In genomic region chr9:37876376-37876775, GRCh38 we compare ENCODE assay signal across 28 cellular contexts.
"Had no signal": no experiment of that assay in that cellular context is flagged by ENCODE, and none has a peak within 500 bp of the region (broad histone marks: within the 10 kb centered on the region; RNA-seq: fewer than 3 reads in every experiment).

No MANE protein-coding gene starts in this region.

- H3K27me3 Mint-ChIP-seq: progenitor cell of endocrine pancreas; stimulated activated naive B cell treated with anti-CD40 and anti-IgM and Interleukin-4, amounts not matched to agents 10 μg/mL and 1 μg/mL and 100 μg/mL, for 72 hours; stimulated activated naive CD8-positive, alpha-beta T cell treated with anti-CD3 and anti-CD28 coated beads, Interleukin-15, Interleukin-2, amounts not matched to agents 100 ng/mL and 50 ng/mL, for 24 hours had no signal

- ATAC-seq: psoas muscle; right cardiac atrium; right lobe of liver; stimulated activated effector memory CD8-positive, alpha-beta T cell treated with anti-CD3 and anti-CD28 coated beads, Interleukin-12 subunit alpha, Interleukin-12 subunit beta, amount 100 ng/mL, for 72 hours; stimulated activated naive B cell treated with anti-CD40 and anti-IgM and Interleukin-4, amounts not matched to agents 10 μg/mL and 1 μg/mL and 100 μg/mL, for 72 hours had no signal

- H3K9ac ChIP-seq: neural progenitor cell, parathyroid adenoma had no signal

- H3K36me3 ChIP-seq: neural progenitor cell, ovary, right lobe of liver, thyroid gland had no signal

- H3K4me3 Mint-ChIP-seq: nephron; neural progenitor cell; stimulated activated effector memory CD8-positive, alpha-beta T cell treated with anti-CD3 and anti-CD28 coated beads, Interleukin-12 subunit alpha, Interleukin-12 subunit beta, amount 100 ng/mL, for 72 hours; stimulated activated naive B cell treated with anti-CD40 and anti-IgM and Interleukin-4, amounts not matched to agents 10 μg/mL and 1 μg/mL and 100 μg/mL, for 72 hours; stimulated activated naive CD8-positive, alpha-beta T cell treated with anti-CD3 and anti-CD28 coated beads, Interleukin-15, Interleukin-2, amounts not matched to agents 100 ng/mL and 50 ng/mL, for 24 hours had no signal

- H3K4me1 ChIP-seq: neural progenitor cell, parathyroid adenoma, psoas muscle, right lobe of liver, sigmoid colon, stomach, thyroid gland, tibial nerve, upper lobe of left lung, vagina had no signal

- H3K79me2 ChIP-seq: parathyroid adenoma had no signal

- H3K27ac ChIP-seq: neural progenitor cell, ovary, parathyroid adenoma, psoas muscle, right lobe of liver, sigmoid colon, stomach, thoracic aorta, thyroid gland, tibial nerve, upper lobe of left lung, vagina had no signal

- H3K27me3 ChIP-seq: neural progenitor cell, ovary, right lobe of liver, sigmoid colon, stomach, thyroid gland, tibial nerve, upper lobe of left lung, vagina had no signal

- H3K4me2 ChIP-seq: neural progenitor cell had no signal

- H3K9me3 Mint-ChIP-seq: stimulated activated effector memory CD8-positive, alpha-beta T cell treated with anti-CD3 and anti-CD28 coated beads, Interleukin-12 subunit alpha, Interleukin-12 subunit beta, amount 100 ng/mL, for 72 hours; stimulated activated naive CD8-positive, alpha-beta T cell treated with anti-CD3 and anti-CD28 coated beads, Interleukin-15, Interleukin-2, amounts not matched to agents 100 ng/mL and 50 ng/mL, for 24 hours had no signal

- FAIRE-seq: small intestine, urothelium cell line had no signal

- H3K4me3 ChIP-seq: neural progenitor cell, ovary, psoas muscle, right lobe of liver, sigmoid colon, stomach, thoracic aorta, thyroid gland, tibial nerve, upper lobe of left lung, vagina had no signal

- H3K27ac Mint-ChIP-seq: nephron; neural progenitor cell; progenitor cell of endocrine pancreas; stimulated activated effector memory CD8-positive, alpha-beta T cell treated with anti-CD3 and anti-CD28 coated beads, Interleukin-12 subunit alpha, Interleukin-12 subunit beta, amount 100 ng/mL, for 72 hours; stimulated activated naive B cell treated with anti-CD40 and anti-IgM and Interleukin-4, amounts not matched to agents 10 μg/mL and 1 μg/mL and 100 μg/mL, for 72 hours; stimulated activated naive CD8-positive, alpha-beta T cell treated with anti-CD3 and anti-CD28 coated beads, Interleukin-15, Interleukin-2, amounts not matched to agents 100 ng/mL and 50 ng/mL, for 24 hours had no signal

- H2AFZ ChIP-seq: neural progenitor cell, parathyroid adenoma had no signal

- DNase-seq: occipital lobe; ovary; posterior cingulate gyrus; psoas muscle; right cardiac atrium; right lobe of liver; sigmoid colon; small intestine; stimulated activated CD4-positive, alpha-beta T cell treated with anti-CD3 and anti-CD28 coated beads, Interleukin-15, amount 100 ng/mL, for 24 hours; stimulated activated CD4-positive, alpha-beta T cell treated with anti-CD3 and anti-CD28 coated beads, Interleukin-2, amount 100 ng/mL, for 24 hours; stimulated activated CD4-positive, alpha-beta T cell treated with anti-CD3 and anti-CD28 coated beads, Interleukin-2, amount 100 ng/mL, for 48 hours; stimulated activated CD4-positive, alpha-beta T cell treated with anti-CD3 and anti-CD28 coated beads, Interleukin-4, amount 100 ng/mL, for 24 hours; stimulated activated naive B cell treated with anti-CD40 and anti-IgM and Interleukin-4, amounts not matched to agents 10 μg/mL and 1 μg/mL and 100 μg/mL, for 72 hours; stimulated activated naive CD4-positive, alpha-beta T cell treated with Interleukin-2 at 50 U/mL for 16 hours; stomach; thyroid gland; trophoblast cell; upper lobe of left lung had no signal

- H3K9me3 ChIP-seq: ovary, psoas muscle, right lobe of liver, sigmoid colon, thoracic aorta, thyroid gland, tibial nerve, upper lobe of left lung, vagina had no signal

- H3K4me1 Mint-ChIP-seq: nephron; neural progenitor cell; stimulated activated effector memory CD8-positive, alpha-beta T cell treated with anti-CD3 and anti-CD28 coated beads, Interleukin-12 subunit alpha, Interleukin-12 subunit beta, amount 100 ng/mL, for 72 hours; stimulated activated naive B cell treated with anti-CD40 and anti-IgM and Interleukin-4, amounts not matched to agents 10 μg/mL and 1 μg/mL and 100 μg/mL, for 72 hours had no signal
